In genomic region chr4:52713456-52713937, GRCh38 we compare ENCODE assay signal across 8 cellular contexts. TPM values are rescaled to one million over a fixed set of nuclear protein-coding genes. Genes with fewer than 3 reads are reported as not detected.
DNase-seq lines count a peak whose midpoint lies in the region; ATAC-seq and TF ChIP-seq lines count a peak whose summit lies in the region.

No MANE protein-coding gene starts in this region.

- no peak for ATAC-seq in activated T-cell treated with anti-CD3 and anti-CD28 coated beads, Interleukin-2, amount 50 U/mL, for 72 hours (replicated peaks in 1 of 2)
- no peak for ATAC-seq in GM21367 (IDR thresholded peaks at IDR 0.05; ENCODE audit: unreplicated experiment)

- H3K36me3 Mint-ChIP-seq in activated T-cell treated with anti-CD3 and anti-CD28 coated beads, Interleukin-2, amount 50 U/mL, for 72 hours (ENCODE audit: insufficient read depth in 2 of 2), result peaks cover 7 to 26% of the 10 kb centered on the region in 2 donors

- H3K9me3 Mint-ChIP-seq in activated T-cell treated with anti-CD3 and anti-CD28 coated beads, Interleukin-2, amount 50 U/mL, for 72 hours, result no peaks in the 10 kb centered on the region

- peak overlapping the region; percentile 98 for H3K9ac ChIP-seq in iPS-15b (ENCODE audit: low read depth, low read length)

- DNase-seq in activated CD4-positive, alpha-beta T cell treated with anti-CD3 and anti-CD28 coated beads for 48 hours, result peak; percentile 31
- no peak for DNase-seq in activated CD4-positive, alpha-beta T cell treated with anti-CD3 and anti-CD28 coated beads, Interleukin-2, amount 50 U/mL, for 48 hours
- no peak for DNase-seq in activated T-cell treated with anti-CD3 and anti-CD28 coated beads, Interleukin-2, amount 50 U/mL, for 72 hours
- DNase-seq in tibial artery (no peak), NCI-H146 (lab: John Stamatoyannopoulos, UW) (no peak)
- DNase-seq in stimulated activated naive CD4-positive, alpha-beta T cell (lab: John Stamatoyannopoulos, UW), result no peak

- H3K4me3 ChIP-seq in iPS-15b (ENCODE audit: low read depth, low read length) (peak overlapping the region; percentile 93), tibial artery (peak overlapping the region; percentile 90 to 93)

- peaks cover 12% of the 10 kb centered on the region for H3K4me1 ChIP-seq in iPS-15b (ENCODE audit: control insufficient read depth, insufficient read depth, low read length)
- peaks cover 0 to 27% (median 17%) of the 10 kb centered on the region in 4 donors for H3K4me1 ChIP-seq in tibial artery

- H3K4me3 Mint-ChIP-seq in activated T-cell treated with anti-CD3 and anti-CD28 coated beads, Interleukin-2, amount 50 U/mL, for 72 hours, result peak overlapping the region; percentile 94 to 97

- H3K27ac Mint-ChIP-seq in activated T-cell treated with anti-CD3 and anti-CD28 coated beads, Interleukin-2, amount 50 U/mL, for 72 hours, result peak overlapping the region; percentile 97

- H3K27me3 ChIP-seq in iPS-15b (ENCODE audit: control insufficient read depth, insufficient read depth, low read length) (no peaks in the 10 kb centered on the region), tibial artery (no peaks in the 10 kb centered on the region)

- no peak for TF ChIP-seq CTCF in tibial artery (IDR thresholded peaks at IDR 0.05)

- no peaks in the 10 kb centered on the region for H3K27me3 Mint-ChIP-seq in activated T-cell treated with anti-CD3 and anti-CD28 coated beads, Interleukin-2, amount 50 U/mL, for 72 hours (ENCODE audit: low read depth)

- H3K9me3 ChIP-seq in iPS-15b (ENCODE audit: control insufficient read depth, insufficient read depth, low read length) (no peaks in the 10 kb centered on the region), tibial artery (no peaks in the 10 kb centered on the region)

- H3K36me3 ChIP-seq in iPS-15b (ENCODE audit: control insufficient read depth, insufficient read depth, low read length) (peaks cover 28% of the 10 kb centered on the region), tibial artery (peaks cover 0 to 19% (median 13%) of the 10 kb centered on the region in 3 donors)

- H3K27ac ChIP-seq in tibial artery, result peak overlapping the region; percentile 95

- H3K4me1 Mint-ChIP-seq in activated T-cell treated with anti-CD3 and anti-CD28 coated beads, Interleukin-2, amount 50 U/mL, for 72 hours (ENCODE audit: low read depth), result peaks cover 60% of the 10 kb centered on the region

- intact Hi-C loops in tibial artery (cut with DNase I; ENCODE audit: low total_unique reads), result loop anchor here (5.0 kb wide), 1 partner anchor 154 kb away; no protein-coding TSS in a partner anchor

RNA-seq across cellular contexts. Expression of gene ERVMER34-1, which starts 37.7 kb away (rescaled TPM):
- total RNA-seq in activated T-cell treated with anti-CD3 and anti-CD28 coated beads, Interleukin-2, amount 50 U/mL, for 72 hours, result under 1 TPM in 1 of 2 donors, not detected in 1; 0.09 TPM

RNA-seq across cellular contexts. Expression of gene USP46, which starts 54.4 kb away (rescaled TPM):
- 1 to 10 TPM; 4.9 to 8.5 TPM for total RNA-seq in activated T-cell treated with anti-CD3 and anti-CD28 coated beads, Interleukin-2, amount 50 U/mL, for 72 hours
